2 cellular contexts compared by ENCODE assay signal in the genomic region with DNA sequence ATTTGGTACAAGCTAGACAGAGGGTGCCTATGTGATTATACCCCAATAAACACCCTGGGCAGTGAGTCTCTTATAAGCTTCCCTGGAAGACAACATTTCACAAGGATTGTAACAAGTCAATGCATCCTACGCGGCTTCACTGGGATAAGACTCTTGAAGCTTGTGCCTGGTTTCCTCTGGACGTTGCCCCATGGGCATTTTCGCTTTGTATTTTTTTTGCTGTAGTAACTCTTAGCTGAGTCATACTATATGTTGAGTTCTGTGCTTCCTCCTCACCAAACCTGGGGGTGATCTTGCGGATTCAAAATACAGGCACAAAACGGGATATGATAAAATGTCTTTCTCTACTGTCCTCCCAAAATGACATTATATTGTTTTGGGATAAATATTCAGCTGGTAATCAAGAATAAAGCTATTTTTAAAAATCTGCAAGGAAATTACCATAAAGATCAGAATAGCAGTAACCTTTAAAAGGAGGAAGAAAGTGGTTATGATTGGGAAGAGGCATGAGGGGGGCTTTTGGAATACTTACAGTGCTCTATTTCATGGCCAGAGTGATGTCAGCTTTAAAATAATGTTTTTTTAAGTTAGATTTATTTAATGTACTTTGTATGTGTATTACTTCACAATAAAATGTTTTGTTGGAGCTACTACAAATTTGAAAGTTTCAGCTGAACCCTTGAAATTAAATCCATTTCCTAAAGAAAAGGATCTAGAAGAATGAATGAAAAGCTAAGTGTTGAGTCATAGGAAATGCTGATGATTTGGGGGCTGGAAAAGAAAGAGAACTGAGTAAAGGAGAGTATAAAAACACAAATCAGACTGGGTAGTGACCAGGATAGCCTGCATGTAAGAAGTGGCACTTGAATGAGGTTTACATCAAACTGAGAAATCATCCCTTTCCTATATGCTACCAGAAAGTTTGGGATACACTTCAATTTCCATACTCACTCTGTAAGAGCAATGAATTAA.
TF ChIP-seq lines count a peak whose summit lies in the region.

No MANE protein-coding gene starts in this region.

TF ChIP-seq in endothelial cell of umbilical vein, 7 proteins besides CTCF, POLR2A, EP300 and RAD21:
- TF ChIP-seq FOS (IDR thresholded peaks at IDR 0.05; ENCODE audit: borderline replicate concordance, insufficient read depth, low read length) (peak; percentile 59), JUN (IDR thresholded peaks at IDR 0.05; ENCODE audit: borderline replicate concordance, insufficient read depth, insufficient read length, low read depth) (peak; percentile 50)
- TF ChIP-seq, protein P1, sequence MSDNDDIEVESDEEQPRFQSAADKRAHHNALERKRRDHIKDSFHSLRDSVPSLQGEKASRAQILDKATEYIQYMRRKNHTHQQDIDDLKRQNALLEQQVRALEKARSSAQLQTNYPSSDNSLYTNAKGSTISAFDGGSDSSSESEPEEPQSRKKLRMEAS (IDR thresholded peaks at IDR 0.05; ENCODE audit: insufficient read depth, insufficient read length) = no peak

TF ChIP-seq in GM12891, 5 proteins besides CTCF, POLR2A, EP300 and RAD21:
- no peak for TF ChIP-seq POLR2AphosphoS5 (IDR thresholded peaks at IDR 0.05; ENCODE audit: low read depth, low read length)
